27 cellular contexts compared by ENCODE assay signal in the genomic region with DNA sequence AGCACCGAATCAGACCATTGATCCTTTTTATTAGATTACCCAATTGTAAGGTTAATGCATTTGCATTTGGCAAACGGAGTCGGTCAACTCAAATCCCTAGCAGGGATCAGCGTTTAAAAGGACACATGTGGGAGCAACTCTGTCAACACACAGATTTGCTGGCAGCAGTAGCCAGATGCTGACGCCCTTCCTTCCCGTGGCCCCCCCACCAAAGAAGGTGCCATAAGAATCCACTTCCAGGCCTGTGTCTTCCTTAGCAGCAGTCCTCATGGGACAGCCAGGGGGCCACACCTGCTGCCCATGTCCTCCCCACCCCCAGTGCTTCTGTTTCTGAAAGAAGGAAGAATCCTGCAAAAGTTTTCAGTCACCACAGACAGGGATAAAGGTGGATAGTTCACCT. TPM values are rescaled to one million over a fixed set of nuclear protein-coding genes. Genes with fewer than 3 reads are reported as not detected.
"Had no signal": no experiment of that assay in that cellular context is flagged by ENCODE, and none has a peak within 500 bp of the region (broad histone marks: within the 10 kb centered on the region; RNA-seq: fewer than 3 reads in every experiment).

No MANE protein-coding gene starts in this region.

- H3K4me1 Mint-ChIP-seq: activated CD4-positive, alpha-beta memory T cell treated with anti-CD3 and anti-CD28 coated beads, Interleukin-2, amount 10 ng/mL, durations not matched to agents 7 days and 5 days; activated CD4-positive, alpha-beta T cell treated with anti-CD3 and anti-CD28 coated beads for 36 hours; activated CD4-positive, alpha-beta T cell treated with anti-CD3 and anti-CD28 coated beads, Interleukin-2, amount 10 ng/mL, durations not matched to agents 24 days and 14 days; activated naive CD4-positive, alpha-beta T cell treated with anti-CD3 and anti-CD28 coated beads, Interleukin-2, amount 10 ng/mL, durations not matched to agents 7 days and 5 days; activated naive CD8-positive, alpha-beta T cell treated with anti-CD3 and anti-CD28 coated beads, Interleukin-2, amount 10 ng/mL, durations not matched to agents 7 days and 5 days had no signal

- H3K9me3 Mint-ChIP-seq: activated CD4-positive, alpha-beta memory T cell treated with anti-CD3 and anti-CD28 coated beads, Interleukin-2, amount 10 ng/mL, durations not matched to agents 7 days and 5 days; activated CD4-positive, alpha-beta T cell treated with anti-CD3 and anti-CD28 coated beads, Interleukin-2, amount 10 ng/mL, durations not matched to agents 24 days and 14 days; activated naive CD4-positive, alpha-beta T cell treated with anti-CD3 and anti-CD28 coated beads, Interleukin-2, amount 10 ng/mL, durations not matched to agents 7 days and 5 days; activated naive CD4-positive, alpha-beta T cell treated with anti-CD3 and anti-CD28 coated beads, Interleukin-2, amount 50 U/mL, for 72 hours; activated naive CD8-positive, alpha-beta T cell treated with anti-CD3 and anti-CD28 coated beads, Interleukin-2, amount 10 ng/mL, durations not matched to agents 7 days and 5 days; activated T-cell treated with anti-CD3 and anti-CD28 coated beads, Interleukin-2, amount 50 U/mL, for 24 hours; activated T-cell treated with anti-CD3 and anti-CD28 coated beads, Interleukin-2, amount 50 U/mL, for 72 hours had no signal

- H3K4me3 ChIP-seq: ascending aorta, breast epithelium, cardiac muscle cell, colonic mucosa, esophagus squamous epithelium, gastroesophageal sphincter had no signal

- H3K27me3 Mint-ChIP-seq: activated CD4-positive, alpha-beta T cell treated with anti-CD3 and anti-CD28 coated beads for 36 hours had no signal

- H3K4me1 ChIP-seq: ascending aorta, breast epithelium, colonic mucosa, gastroesophageal sphincter had no signal

- H3K36me3 Mint-ChIP-seq: activated naive CD4-positive, alpha-beta T cell treated with anti-CD3 and anti-CD28 coated beads, Interleukin-2, amount 10 ng/mL, durations not matched to agents 7 days and 5 days; activated naive CD4-positive, alpha-beta T cell treated with anti-CD3 and anti-CD28 coated beads, Interleukin-2, amount 50 U/mL, for 72 hours; activated naive CD8-positive, alpha-beta T cell treated with anti-CD3 and anti-CD28 coated beads, Interleukin-2, amount 10 ng/mL, durations not matched to agents 7 days and 5 days; brain had no signal

- H3K27ac ChIP-seq: ascending aorta, breast epithelium, cardiac muscle cell, colonic mucosa, epithelial cell of prostate, esophagus squamous epithelium, gastroesophageal sphincter had no signal

- H3K27me3 ChIP-seq: ascending aorta, breast epithelium, cardiac muscle cell, colonic mucosa had no signal

- H3K4me3 Mint-ChIP-seq: activated CD4-positive, alpha-beta memory T cell treated with anti-CD3 and anti-CD28 coated beads, Interleukin-2, amount 10 ng/mL, durations not matched to agents 7 days and 5 days; activated CD4-positive, alpha-beta T cell treated with anti-CD3 and anti-CD28 coated beads for 36 hours; activated CD4-positive, alpha-beta T cell treated with anti-CD3 and anti-CD28 coated beads, Interleukin-2, amount 10 ng/mL, durations not matched to agents 24 days and 14 days; activated naive CD4-positive, alpha-beta T cell treated with anti-CD3 and anti-CD28 coated beads, Interleukin-2, amount 10 ng/mL, durations not matched to agents 7 days and 5 days; activated naive CD8-positive, alpha-beta T cell treated with anti-CD3 and anti-CD28 coated beads, Interleukin-2, amount 10 ng/mL, durations not matched to agents 7 days and 5 days; activated T-cell treated with anti-CD3 and anti-CD28 coated beads, Interleukin-2, amount 50 U/mL, for 24 hours; activated T-cell treated with anti-CD3 and anti-CD28 coated beads, Interleukin-2, amount 50 U/mL, for 72 hours; brain had no signal

- H3K27ac Mint-ChIP-seq: activated CD4-positive, alpha-beta memory T cell treated with anti-CD3 and anti-CD28 coated beads, Interleukin-2, amount 10 ng/mL, durations not matched to agents 7 days and 5 days; activated CD4-positive, alpha-beta T cell treated with anti-CD3 and anti-CD28 coated beads for 36 hours; activated CD4-positive, alpha-beta T cell treated with anti-CD3 and anti-CD28 coated beads, Interleukin-2, amount 10 ng/mL, durations not matched to agents 24 days and 14 days; activated naive CD4-positive, alpha-beta T cell treated with anti-CD3 and anti-CD28 coated beads, Interleukin-2, amount 10 ng/mL, durations not matched to agents 7 days and 5 days; activated naive CD4-positive, alpha-beta T cell treated with anti-CD3 and anti-CD28 coated beads, Interleukin-2, amount 50 U/mL, for 72 hours; activated naive CD8-positive, alpha-beta T cell treated with anti-CD3 and anti-CD28 coated beads, Interleukin-2, amount 10 ng/mL, durations not matched to agents 7 days and 5 days; activated T-cell treated with anti-CD3 and anti-CD28 coated beads, Interleukin-2, amount 50 U/mL, for 24 hours; activated T-cell treated with anti-CD3 and anti-CD28 coated beads, Interleukin-2, amount 50 U/mL, for 72 hours had no signal

- DNase-seq: activated CD4-positive, alpha-beta memory T cell treated with anti-CD3 and anti-CD28 coated beads, Interleukin-2, amount 10 ng/mL, durations not matched to agents 7 days and 5 days; activated CD4-positive, alpha-beta T cell treated with anti-CD3 and anti-CD28 coated beads for 36 hours; activated CD4-positive, alpha-beta T cell treated with anti-CD3 and anti-CD28 coated beads, Interleukin-2, amount 10 ng/mL, durations not matched to agents 24 days and 14 days; activated CD4-positive, CD25-positive, alpha-beta regulatory T cell; activated CD4-positive, CD25-positive, alpha-beta regulatory T cell treated with anti-CD3 and anti-CD28 coated beads, Interleukin-2, amount 50 U/mL, for 72 hours; activated CD8-positive, alpha-beta memory T cell treated with anti-CD3 and anti-CD28 coated beads, Interleukin-2, amount 50 U/mL, for 48 hours; activated gamma-delta T cell; activated naive CD4-positive, alpha-beta T cell; activated naive CD4-positive, alpha-beta T cell treated with anti-CD3 and anti-CD28 coated beads, Interleukin-2, amount 10 ng/mL, durations not matched to agents 7 days and 5 days; activated naive CD8-positive, alpha-beta T cell treated with anti-CD3 and anti-CD28 coated beads, Interleukin-2, amount 10 ng/mL, durations not matched to agents 7 days and 5 days; activated T-cell treated with anti-CD3 and anti-CD28 coated beads for 4 hours; activated T-cell treated with anti-CD3 and anti-CD28 coated beads, Interleukin-2, amount 50 U/mL, for 24 hours; activated T-cell treated with anti-CD3 and anti-CD28 coated beads, Interleukin-2, amount 50 U/mL, for 72 hours; central memory CD4-positive, alpha-beta T cell; cerebellar nuclear complex; colonic mucosa; effector CD8-positive, alpha-beta T cell; esophagus squamous epithelium; foreskin melanocyte; T-helper 2 cell had no signal

- ATAC-seq: activated CD4-positive, alpha-beta T cell treated with anti-CD3 and anti-CD28 coated beads for 36 hours; activated naive CD4-positive, alpha-beta T cell treated with anti-CD3 and anti-CD28 coated beads, Interleukin-2, amount 50 U/mL, for 72 hours; activated T-cell treated with anti-CD3 and anti-CD28 coated beads, Interleukin-2, amount 50 U/mL, for 72 hours; gastroesophageal sphincter had no signal

- H3K36me3 ChIP-seq: ascending aorta, breast epithelium, cardiac muscle cell, colonic mucosa, esophagus squamous epithelium, gastroesophageal sphincter had no signal

- H3K9me3 ChIP-seq: ascending aorta, breast epithelium, colonic mucosa, esophagus squamous epithelium, gastroesophageal sphincter had no signal

RNA-seq across cellular contexts. Expression of a gene that starts 24.5 kb away (rescaled TPM):
- total RNA-seq: activated CD4-positive, alpha-beta T cell treated with anti-CD3 and anti-CD28 coated beads for 36 hours had no signal
